Comparison of ENCODE assay signal across 10 cellular contexts in genomic region chr3:129377615-129378014, GRCh38. TPM values are rescaled to one million over a fixed set of nuclear protein-coding genes. Genes with fewer than 3 reads are reported as not detected.
"Had no signal": no experiment of that assay in that cellular context is flagged by ENCODE, and none has a peak within 500 bp of the region (broad histone marks: within the 10 kb centered on the region; RNA-seq: fewer than 3 reads in every experiment).

No MANE protein-coding gene starts in this region.

- ATAC-seq: HCT116 had no signal

- H3K9ac ChIP-seq: GM23248, KMS-11 had no signal

- H2AFZ ChIP-seq: GM23248 had no signal

- H3K4me2 ChIP-seq: KMS-11 had no signal

- H3K4me3 ChIP-seq: GM23248, HAP-1 had no signal

- H3K4me1 ChIP-seq: HAP-1 had no signal

- DNase-seq: GM23248, GOT3, H7, IMR-90, KBM-7 had no signal

- H3K36me3 ChIP-seq: HAP-1 had no signal

- H3K27ac ChIP-seq: GM23248, HL-60, KMS-11 had no signal

RNA-seq across cellular contexts. Expression of gene EFCAB12, which starts 50.8 kb away (rescaled TPM):
- total RNA-seq: GM23248, HT1080 had no signal
- polyA plus RNA-seq: GM23248 had no signal
